ENCODE assay signal across 8 cellular contexts in genomic region chrX:76427560-76428242, GRCh38. TPM values are rescaled to one million over a fixed set of nuclear protein-coding genes. Genes with fewer than 3 reads are reported as not detected.
DNase-seq lines count a peak whose midpoint lies in the region; ATAC-seq and TF ChIP-seq lines count a peak whose summit lies in the region.

MAGEE1 (plus strand) TSS chrX:76427710; CDS start chrX:76427931, 221 bp downstream.

- H3K4me3 ChIP-seq in cardiac fibroblast (replicated peaks in 1 of 2; ENCODE audit: low read depth in 2 of 2, low read length in 2 of 2), result peak within 1 kb of the TSS; percentile 56 to 59

- TF ChIP-seq CTCF in GM10266 (IDR thresholded peaks at IDR 0.05; ENCODE audit: control insufficient read depth, insufficient read depth, low read depth, missing control alignments) (no peak), activated B cell treated with CpG ODN at 0.5 μM for 24 hours (IDR thresholded peaks at IDR 0.05) (no peak), cardiac fibroblast (IDR thresholded peaks at IDR 0.05; ENCODE audit: low read depth, low read length) (no peak)

- H3K27ac Mint-ChIP-seq in activated B cell treated with CpG ODN at 0.5 μM for 24 hours, result peak within 1 kb of the TSS; percentile 76

- POLR2A ChIA-PET in activated B cell treated with CpG ODN at 0.5 μM for 24 hours (lab: Charles Lee), result interaction anchor here (0.6 to 1.4 kb wide), 2 partner anchors 255 to 1519 kb away, joined by 4 to 7 read pairs; partner anchors contain the start of gene PBDC1

- intact Hi-C loops in activated B cell treated with CpG ODN at 0.5 μM for 24 hours (cut with micrococcal nuclease), result loop anchor here (5.0 to 10.0 kb wide), 6 partner anchors 255 to 1815 kb away; partner anchors contain the start of genes ABCB7, ATRX, COX7B and MAGT1

- no peaks in the 10 kb centered on the region for H3K36me3 Mint-ChIP-seq in activated B cell treated with CpG ODN at 0.5 μM for 24 hours (ENCODE audit: low read depth)

- CTCF ChIA-PET in activated B cell treated with CpG ODN at 0.5 μM for 24 hours (lab: Charles Lee), result interaction anchor here (1.0 kb wide), 1 partner anchor 27 kb away, joined by 4 read pairs; no protein-coding TSS in a partner anchor

- H3K27me3 Mint-ChIP-seq in activated B cell treated with CpG ODN at 0.5 μM for 24 hours, result no peaks in the 10 kb centered on the region

- no peaks in the 10 kb centered on the region for H3K9me3 Mint-ChIP-seq in activated B cell treated with CpG ODN at 0.5 μM for 24 hours

- DNase-seq in GM10266 (ENCODE audit: extremely low spot score) (peak; percentile 62), NCI-H128 (lab: John Stamatoyannopoulos, UW; ENCODE audit: unreplicated experiment) (peak; percentile 5), activated B cell treated with CpG ODN at 0.5 μM for 24 hours (peak; percentile 70), cardiac fibroblast (ENCODE audit: low read depth in 2 of 2) (peak; percentile 58 to 64), iris pigment epithelial cell (ENCODE audit: low read depth) (peak; percentile 42), cortex of kidney (lab: John Stamatoyannopoulos, UW) (no peak)
- peak; percentile 74 for DNase-seq in stimulated activated CD4-positive, alpha-beta T cell treated with anti-CD3 and anti-CD28 coated beads, Interleukin-12 subunit alpha, Interleukin-12 subunit beta, amount 100 ng/mL, for 4 hours

- H3K4me3 Mint-ChIP-seq in activated B cell treated with CpG ODN at 0.5 μM for 24 hours, result peak within 1 kb of the TSS; percentile 91

- ATAC-seq in HG02623 (IDR thresholded peaks at IDR 0.05; ENCODE audit: unreplicated experiment), result peak; percentile 92
- peak; percentile 83 for ATAC-seq in activated B cell treated with CpG ODN at 0.5 μM for 24 hours (ENCODE audit: low read depth)

- peaks cover 11% of the 10 kb centered on the region for H3K4me1 Mint-ChIP-seq in activated B cell treated with CpG ODN at 0.5 μM for 24 hours

RNA-seq across cellular contexts. Expression of gene MAGEE1, which starts in this region (rescaled TPM):
- total RNA-seq in activated B cell treated with CpG ODN at 0.5 μM for 24 hours, result 3.1 and 3.3 TPM in 2 replicates
